In the genomic region with DNA sequence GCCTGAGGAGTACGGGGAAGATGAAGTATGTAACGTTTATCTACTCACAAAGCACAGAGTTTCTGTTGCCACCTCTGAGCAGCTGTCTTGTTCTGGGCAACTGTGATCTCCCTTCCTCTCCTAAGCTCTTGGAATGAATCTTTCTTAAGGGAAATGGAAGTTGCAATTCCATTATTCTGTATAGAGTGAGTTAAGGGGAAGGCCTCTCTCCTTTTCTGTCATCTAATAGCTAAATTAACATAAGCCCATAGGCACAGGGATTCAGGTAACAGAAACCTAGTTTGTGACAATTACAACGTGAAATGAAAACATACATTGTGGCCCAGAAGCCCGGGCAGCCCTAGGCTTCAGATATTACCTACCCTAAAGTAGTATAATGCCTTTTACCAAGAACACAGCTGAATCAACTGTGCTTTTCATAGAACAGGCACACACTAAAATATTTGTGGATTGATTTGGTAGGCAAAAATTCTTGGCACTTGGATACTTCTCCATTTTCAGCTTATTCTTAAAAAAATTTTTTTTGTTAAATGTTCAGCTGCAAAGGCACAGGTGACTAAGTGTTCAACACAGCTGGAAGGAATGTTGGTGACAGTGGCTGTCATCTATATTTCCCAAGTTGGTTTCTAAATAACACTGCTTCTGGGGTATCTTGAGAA, we compare ENCODE assay signal across 10 cellular contexts. TPM values are rescaled to one million over a fixed set of nuclear protein-coding genes. Genes with fewer than 3 reads are reported as not detected.
DNase-seq lines count a peak whose midpoint lies in the region; ATAC-seq and TF ChIP-seq lines count a peak whose summit lies in the region.
"Had no signal": no experiment of that assay in that cellular context is flagged by ENCODE, and none has a peak within 500 bp of the region (broad histone marks: within the 10 kb centered on the region; RNA-seq: fewer than 3 reads in every experiment).

No MANE protein-coding gene starts in this region.

- H3K27ac ChIP-seq in right cardiac atrium (ENCODE audit: low read length) (peak overlapping the region; percentile 8), aorta (ENCODE audit: low read depth in 1 of 2, low read length in 2 of 2) (peak overlapping the region; percentile 19 to 49), right atrium auricular region (no peak overlapping the region)

- peak overlapping the region; percentile 98 for H3K4me3 Mint-ChIP-seq in activated naive CD8-positive, alpha-beta T cell treated with anti-CD3 and anti-CD28 coated beads, Interleukin-2, amount 10 ng/mL, durations not matched to agents 7 days and 5 days
- H3K4me3 Mint-ChIP-seq in naive thymus-derived CD8-positive, alpha-beta T cell, result peak overlapping the region; percentile 38 to 99 (median 91)

- TF ChIP-seq CTCF in mucosa of descending colon (IDR thresholded peaks at IDR 0.05), result no peak
- no peak for TF ChIP-seq CTCF in right atrium auricular region (IDR thresholded peaks at IDR 0.05)

- no peaks in the 10 kb centered on the region for H3K27me3 ChIP-seq in right cardiac atrium (ENCODE audit: control insufficient read depth, insufficient read depth)
- no peaks in the 10 kb centered on the region for H3K27me3 ChIP-seq in aorta (ENCODE audit: control insufficient read depth in 1 of 2, insufficient read depth in 2 of 2, low read length in 1 of 2)
- no peaks in the 10 kb centered on the region for H3K27me3 ChIP-seq in right atrium auricular region

- H3K4me3 ChIP-seq in right cardiac atrium (ENCODE audit: low read length) (no peak overlapping the region), aorta (ENCODE audit: low read length in 2 of 2) (no peak overlapping the region), mucosa of descending colon (no peak overlapping the region), right atrium auricular region (no peak overlapping the region)

- peaks cover 9% of the 10 kb centered on the region for H3K36me3 Mint-ChIP-seq in activated naive CD8-positive, alpha-beta T cell treated with anti-CD3 and anti-CD28 coated beads, Interleukin-2, amount 10 ng/mL, durations not matched to agents 7 days and 5 days
- peaks cover 0 to 4% (median 3%) of the 10 kb centered on the region in 3 donors for H3K36me3 Mint-ChIP-seq in naive thymus-derived CD8-positive, alpha-beta T cell

- ATAC-seq in right cardiac atrium (no peak), Right ventricle myocardium inferior (no peak), aorta (ENCODE audit: low FRiP score) (no peak), mucosa of descending colon (no peak)
- ATAC-seq in activated naive CD8-positive, alpha-beta T cell treated with anti-CD3 and anti-CD28 coated beads, Interleukin-2, amount 10 ng/mL, durations not matched to agents 7 days and 5 days (ENCODE audit: low read depth), result no peak
- no peak for ATAC-seq in naive thymus-derived CD8-positive, alpha-beta T cell

- H3K9me3 ChIP-seq in right cardiac atrium (ENCODE audit: control insufficient read depth, low read length) (no peaks in the 10 kb centered on the region), aorta (ENCODE audit: control insufficient read depth, low read length) (no peaks in the 10 kb centered on the region), mucosa of descending colon (no peaks in the 10 kb centered on the region), right atrium auricular region (no peaks in the 10 kb centered on the region)

- no peak for DNase-seq in right cardiac atrium
- DNase-seq in Right ventricle myocardium inferior (ENCODE audit: missing footprints), result no peak
- no peak for DNase-seq in activated naive CD8-positive, alpha-beta T cell treated with anti-CD3 and anti-CD28 coated beads, Interleukin-2, amount 10 ng/mL, durations not matched to agents 7 days and 5 days
- DNase-seq in naive thymus-derived CD8-positive, alpha-beta T cell, result no peak
- no peak for DNase-seq in aorta
- DNase-seq in mucosa of descending colon, result no peak
- no peak for DNase-seq in NCI-H345 (lab: John Stamatoyannopoulos, UW)
- no peak for DNase-seq in right atrium auricular region (ENCODE audit: low spot score)
- DNase-seq: GOT3, NCI-H2171 treated with DMSO at 0.1 percent for 48 hours had no signal

- peak overlapping the region; percentile 97 for H3K27ac Mint-ChIP-seq in activated naive CD8-positive, alpha-beta T cell treated with anti-CD3 and anti-CD28 coated beads, Interleukin-2, amount 10 ng/mL, durations not matched to agents 7 days and 5 days
- H3K27ac Mint-ChIP-seq in naive thymus-derived CD8-positive, alpha-beta T cell, result peak overlapping the region; percentile 97 to 100 (median 99)

- WGBS in right cardiac atrium, result 71% methylated on average over 4 of the region's 4 CpGs
- 13% methylated on average over 4 of the region's 4 CpGs for WGBS in aorta, 2 donors

- no peaks in the 10 kb centered on the region for H3K27me3 Mint-ChIP-seq in activated naive CD8-positive, alpha-beta T cell treated with anti-CD3 and anti-CD28 coated beads, Interleukin-2, amount 10 ng/mL, durations not matched to agents 7 days and 5 days
- no peaks in the 10 kb centered on the region for H3K27me3 Mint-ChIP-seq in naive thymus-derived CD8-positive, alpha-beta T cell

- H3K4me1 ChIP-seq in right cardiac atrium (ENCODE audit: control insufficient read depth, insufficient read depth, low read length), result peaks cover 9% of the 10 kb centered on the region
- H3K4me1 ChIP-seq in aorta (ENCODE audit: control insufficient read depth in 1 of 2, insufficient read depth in 2 of 2, low read length in 2 of 2), result peaks cover 4 to 14% of the 10 kb centered on the region in 2 donors
- peaks cover 46% of the 10 kb centered on the region for H3K4me1 ChIP-seq in mucosa of descending colon (ENCODE audit: low read depth)
- peaks cover 0 to 32% of the 10 kb centered on the region in 2 donors for H3K4me1 ChIP-seq in right atrium auricular region

- no peaks in the 10 kb centered on the region for H3K36me3 ChIP-seq in aorta (ENCODE audit: control insufficient read depth in 1 of 2, insufficient read depth in 2 of 2, low read length in 1 of 2)
- no peaks in the 10 kb centered on the region for H3K36me3 ChIP-seq in mucosa of descending colon (ENCODE audit: low read depth)
- no peaks in the 10 kb centered on the region for H3K36me3 ChIP-seq in right atrium auricular region

- peaks cover 78% of the 10 kb centered on the region for H3K4me1 Mint-ChIP-seq in activated naive CD8-positive, alpha-beta T cell treated with anti-CD3 and anti-CD28 coated beads, Interleukin-2, amount 10 ng/mL, durations not matched to agents 7 days and 5 days
- peaks cover 59 to 90% (median 86%) of the 10 kb centered on the region in 4 donors for H3K4me1 Mint-ChIP-seq in naive thymus-derived CD8-positive, alpha-beta T cell

- POLR2A ChIA-PET in activated naive CD8-positive, alpha-beta T cell treated with anti-CD3 and anti-CD28 coated beads, Interleukin-2, amount 10 ng/mL, durations not matched to agents 7 days and 5 days (lab: Charles Lee), result interaction anchor here (0.9 to 3.2 kb wide), 6 partner anchors 9 to 65 kb away, joined by 3 to 22 read pairs (median 5); a partner anchor contains a TSS
- POLR2A ChIA-PET in naive thymus-derived CD8-positive, alpha-beta T cell (lab: Charles Lee), result interaction anchor here (0.7 to 5.0 kb wide), 13 partner anchors 9 to 657 kb away, joined by 3 to 44 read pairs (median 5); no protein-coding TSS in a partner anchor

- intact Hi-C loops in right cardiac atrium (cut with DNase I) (no loop called here), Right ventricle myocardium inferior (cut with DNase I) (no loop called here), aorta (cut with DNase I) (loop anchor here in 1 of 2 donors (5.0 kb wide), 1 partner anchor 36 kb away; no protein-coding TSS in a partner anchor), mucosa of descending colon (cut with DNase I, micrococcal nuclease) (no loop called here)

- no peaks in the 10 kb centered on the region for H3K9me3 Mint-ChIP-seq in activated naive CD8-positive, alpha-beta T cell treated with anti-CD3 and anti-CD28 coated beads, Interleukin-2, amount 10 ng/mL, durations not matched to agents 7 days and 5 days
- peaks cover 0 to 2% (median 0%) of the 10 kb centered on the region in 9 donors for H3K9me3 Mint-ChIP-seq in naive thymus-derived CD8-positive, alpha-beta T cell

RNA-seq across cellular contexts. Expression of a gene that starts 3.8 kb away (rescaled TPM):
- 10 to 100 TPM; 61.5 to 82.7 (median 76.2) TPM for total RNA-seq in right cardiac atrium
- polyA plus RNA-seq in right cardiac atrium, result 39.8 TPM
- total RNA-seq in Right ventricle myocardium inferior, result 71.6 TPM
- total RNA-seq in activated naive CD8-positive, alpha-beta T cell treated with anti-CD3 and anti-CD28 coated beads, Interleukin-2, amount 10 ng/mL, durations not matched to agents 7 days and 5 days, result 100 to 1,000 TPM; 236 to 237 TPM
- 100 to 1,000 TPM; 361 to 367 TPM for total RNA-seq in naive thymus-derived CD8-positive, alpha-beta T cell
- polyA plus RNA-seq in naive thymus-derived CD8-positive, alpha-beta T cell, result 100 to 1,000 TPM; 318 to 385 (median 341) TPM
- 100 to 1,000 TPM in 1 of 2 donors, 10 to 100 TPM in 1; 67.5 to 124 TPM for total RNA-seq in aorta
- 10 to 100 TPM; 46.6 to 89.7 TPM for polyA plus RNA-seq in aorta
- total RNA-seq in mucosa of descending colon, result 100 to 1,000 TPM; 290 to 605 (median 528) TPM
- 10 to 100 TPM; 22.1 to 22.6 TPM for total RNA-seq in right atrium auricular region

RNA-seq across cellular contexts. Expression of a gene that starts 51.0 kb away (rescaled TPM):
- 10 to 100 TPM; 24.5 to 27.8 (median 26.9) TPM for total RNA-seq in right cardiac atrium
- polyA plus RNA-seq in right cardiac atrium, result 30.0 TPM
- total RNA-seq in Right ventricle myocardium inferior, result 19.0 TPM
- total RNA-seq in activated naive CD8-positive, alpha-beta T cell treated with anti-CD3 and anti-CD28 coated beads, Interleukin-2, amount 10 ng/mL, durations not matched to agents 7 days and 5 days, result 10 to 100 TPM; 33.0 to 33.8 TPM
- 10 to 100 TPM; 46.5 to 60.3 TPM for total RNA-seq in naive thymus-derived CD8-positive, alpha-beta T cell
- 10 to 100 TPM; 25.1 to 29.7 (median 29.0) TPM for polyA plus RNA-seq in naive thymus-derived CD8-positive, alpha-beta T cell
- 10 to 100 TPM; 35.3 to 36.2 TPM for total RNA-seq in aorta
- polyA plus RNA-seq in aorta, result 10 to 100 TPM; 30.4 to 38.6 TPM
- 10 to 100 TPM; 10.6 to 23.4 (median 17.6) TPM for total RNA-seq in mucosa of descending colon
- total RNA-seq in right atrium auricular region, result 10 to 100 TPM; 18.2 to 23.1 TPM

RNA-seq across cellular contexts. Expression of a gene that starts 51.5 kb away (rescaled TPM):
- total RNA-seq in right cardiac atrium (10 to 100 TPM; 49.4 to 60.7 (median 52.1) TPM), Right ventricle myocardium inferior (44.2 TPM), aorta (10 to 100 TPM; 62.5 to 68.4 TPM), mucosa of descending colon (10 to 100 TPM; 68.5 to 90.7 (median 72.3) TPM), right atrium auricular region (10 to 100 TPM; 32.9 to 48.9 TPM)
- polyA plus RNA-seq in right cardiac atrium (24.8 TPM), aorta (10 to 100 TPM; 17.6 to 33.1 TPM)
- 10 to 100 TPM; 49.8 to 56.2 TPM for total RNA-seq in activated naive CD8-positive, alpha-beta T cell treated with anti-CD3 and anti-CD28 coated beads, Interleukin-2, amount 10 ng/mL, durations not matched to agents 7 days and 5 days
- 10 to 100 TPM; 66.1 to 72.6 TPM for total RNA-seq in naive thymus-derived CD8-positive, alpha-beta T cell
- 10 to 100 TPM; 43.2 to 58.3 (median 57.7) TPM for polyA plus RNA-seq in naive thymus-derived CD8-positive, alpha-beta T cell

Comparison
In these comparisons a context has a peak if more than half of its experiments do, and no peak if none do; other contexts are left out.
1. H3K27ac ChIP-seq: peak in right cardiac atrium (single experiment) and aorta (2 of 2); none in right atrium auricular region (0 of 2).